In genomic region chr7:2231992-2232765, GRCh38 we compare ENCODE assay signal across 8 cellular contexts. TPM values are rescaled to one million over a fixed set of nuclear protein-coding genes. Genes with fewer than 3 reads are reported as not detected.
DNase-seq lines count a peak whose midpoint lies in the region; ATAC-seq and TF ChIP-seq lines count a peak whose summit lies in the region.

No MANE protein-coding gene starts in this region.

- TF ChIP-seq CTCF in OCI-LY7 (conservative IDR thresholded peaks at IDR 0.05; ENCODE audit: low read length) (no peak), brain microvascular endothelial cell (IDR thresholded peaks at IDR 0.05; ENCODE audit: low read depth, low read length, missing control alignments) (no peak), stomach (IDR thresholded peaks at IDR 0.05) (no peak)

- H3K36me3 ChIP-seq in OCI-LY7 (ENCODE audit: insufficient read depth, low read length) (peaks cover 63% of the 10 kb centered on the region), brain microvascular endothelial cell (replicated peaks) (peaks cover 16% of the 10 kb centered on the region), stomach (peaks cover 12 to 59% (median 54%) of the 10 kb centered on the region in 4 donors)

- H3K4me2 ChIP-seq in OCI-LY7 (ENCODE audit: low read length): peak overlapping the region; percentile 72

- TF ChIP-seq POLR2A in stomach (IDR thresholded peaks at IDR 0.05): no peak

- intact Hi-C loops in OCI-LY7 (cut with micrococcal nuclease; ENCODE audit: unreplicated experiment): loop anchor here (5.0 kb wide), 1 partner anchor 175 kb away; no protein-coding TSS in a partner anchor
- intact Hi-C loops in stomach (cut with DNase I; ENCODE audit: low total_unique reads): no loop called here

- ATAC-seq in HG02798 (IDR thresholded peaks at IDR 0.05; ENCODE audit: poor library complexity, unreplicated experiment): peak; percentile 30

- H3K4me1 ChIP-seq in OCI-LY7 (ENCODE audit: insufficient read depth, low read length, poor library complexity, severe bottlenecking): peaks cover 29% of the 10 kb centered on the region
- H3K4me1 ChIP-seq in stomach: peaks cover 11 to 35% (median 31%) of the 10 kb centered on the region in 4 donors

- H3K27ac ChIP-seq in OCI-LY7 (ENCODE audit: low read depth, low read length, poor library complexity, severe bottlenecking) (peak overlapping the region; percentile 19), brain microvascular endothelial cell (peak overlapping the region; percentile 61), stomach (peak overlapping the region; percentile 47 to 89 (median 85))

- peak overlapping the region; percentile 89 for H3K4me3 ChIP-seq in OCI-LY7 (ENCODE audit: low read depth, low read length, poor library complexity, severe bottlenecking)
- H3K4me3 ChIP-seq in brain microvascular endothelial cell (ENCODE audit: low read depth, low read length): peak overlapping the region; percentile 80
- H3K4me3 ChIP-seq in stomach: peak overlapping the region; percentile 97 to 100 (median 98)

- no peaks in the 10 kb centered on the region; the same call in 1 of the 2 replicates for H4K20me1 ChIP-seq in OCI-LY7 (ENCODE audit: insufficient read depth, low read length)

- 1 to 3% (median 2%) methylated on average over 29 to 46 of the region's 46 CpGs for WGBS in stomach, 5 donors

- CTCF ChIA-PET in OCI-LY7 (lab: Charles Lee; ENCODE audit: unreplicated experiment): interaction anchor here (0.8 kb wide), 1 partner anchor 132 kb away, joined by 3 read pairs; no protein-coding TSS in a partner anchor

- peaks cover 35% of the 10 kb centered on the region for H3K79me2 ChIP-seq in OCI-LY7 (ENCODE audit: insufficient read depth, low read depth, low read length)

- no TSS peak for BruUV-seq in OCI-LY7 (replicated peaks; lab: Mats Ljungman, UMichigan)

- TF ChIP-seq EP300 in stomach (IDR thresholded peaks at IDR 0.05): no peak

- no peaks in the 10 kb centered on the region for H3K9me2 ChIP-seq in OCI-LY7 (ENCODE audit: insufficient read depth, low read length)

- POLR2A ChIA-PET in OCI-LY7 (lab: Charles Lee): interaction anchor here (0.6 to 1.1 kb wide), 2 partner anchors 9 to 144 kb away, joined by 3 to 7 read pairs; partner anchors contain the start of genes MRM2 and NUDT1

- H3K9me3 ChIP-seq in OCI-LY7 (ENCODE audit: low read length) (no peaks in the 10 kb centered on the region), stomach (no peaks in the 10 kb centered on the region)

- no peaks in the 10 kb centered on the region for H3K27me3 ChIP-seq in brain microvascular endothelial cell (replicated peaks)
- H3K27me3 ChIP-seq in stomach: no peaks in the 10 kb centered on the region

- in situ Hi-C loops in brain microvascular endothelial cell (cut with HindIII; ENCODE audit: low pct_ligation_motif_present, low sequenced_read_pairs): no loop called here

- DNase-seq in NCI-H748 (lab: John Stamatoyannopoulos, UW; ENCODE audit: unreplicated experiment) (peak; percentile 54), NCI-H748 treated with DMSO at 0.1 percent for 48 hours (lab: John Stamatoyannopoulos, UW) (no peak), OCI-LY7 (ENCODE audit: low spot score) (peak; percentile 55), brain microvascular endothelial cell (no peak), kidney tubule cell (ENCODE audit: low spot score) (peak; percentile 3), stomach (no peak), Ammon's horn (ENCODE audit: low spot score) (no peak)

- peak overlapping the region; percentile 44 for H2AFZ ChIP-seq in OCI-LY7 (ENCODE audit: low read length)

RNA-seq across cellular contexts. Expression of gene MAD1L1, which starts 0.6 kb away (rescaled TPM):
- total RNA-seq in OCI-LY7 (2014; rRNA removed; shearing (Covaris generic)): 65.3 and 125 TPM in 2 replicates
- total RNA-seq in OCI-LY7 (2022): 58.3 and 60.9 TPM in 2 replicates
- 100 to 1,000 TPM in 1 of 5 donors, 10 to 100 TPM in 4; 12.8 to 469 (median 25.0) TPM for total RNA-seq in stomach
- polyA plus RNA-seq in stomach: 10 to 100 TPM; 25.8 to 36.0 (median 28.7) TPM

RNA-seq across cellular contexts. Expression of gene MRM2, which starts 9.8 kb away (rescaled TPM):
- total RNA-seq in OCI-LY7 (2014; rRNA removed; shearing (Covaris generic)): 45.1 and 49.3 TPM in 2 replicates
- 45.1 and 52.3 TPM in 2 replicates for total RNA-seq in OCI-LY7 (2022)
- 10 to 100 TPM in 4 of 5 donors, 1 to 10 TPM in 1; 9.9 to 19.1 (median 17.1) TPM for total RNA-seq in stomach
- 10 to 100 TPM; 17.4 to 22.3 (median 18.7) TPM for polyA plus RNA-seq in stomach

RNA-seq across cellular contexts. Expression of gene NUDT1, which starts 9.8 kb away (rescaled TPM):
- 117 and 124 TPM in 2 replicates for total RNA-seq in OCI-LY7 (2014; rRNA removed; shearing (Covaris generic))
- total RNA-seq in OCI-LY7 (2022): 78.2 and 88.4 TPM in 2 replicates
- total RNA-seq in stomach: 1 to 10 TPM in 3 of 5 donors, not detected in 2; 4.6 to 8.1 (median 6.2) TPM
- 10 to 100 TPM; 15.9 to 37.1 (median 28.6) TPM for polyA plus RNA-seq in stomach

Comparison
In these comparisons a context has a peak if more than half of its experiments do, and no peak if none do; other contexts are left out.
1. DNase-seq: peak in NCI-H748 (single experiment), OCI-LY7 (single experiment) and kidney tubule cell (single experiment); none in NCI-H748 treated with DMSO at 0.1 percent for 48 hours (single experiment), brain microvascular endothelial cell (single experiment), stomach (single experiment) and Ammon's horn (single experiment).
2. H3K27ac ChIP-seq: peak in every context shown above with its lines; median percentile 85 in stomach; 61 in brain microvascular endothelial cell; 19 in OCI-LY7.
3. RNA of gene NUDT1, which starts 9.8 kb away (total RNA-seq): 78.2 to 124 TPM in OCI-LY7; 4.6 to 8.1 TPM in stomach; every median in the first group is over 4 times any median in the second.
4. Peak in every context shown above with its lines, with median percentiles within 50 percentile points of each other: H3K4me3 ChIP-seq.